22 cellular contexts compared by ENCODE assay signal in the genomic region with DNA sequence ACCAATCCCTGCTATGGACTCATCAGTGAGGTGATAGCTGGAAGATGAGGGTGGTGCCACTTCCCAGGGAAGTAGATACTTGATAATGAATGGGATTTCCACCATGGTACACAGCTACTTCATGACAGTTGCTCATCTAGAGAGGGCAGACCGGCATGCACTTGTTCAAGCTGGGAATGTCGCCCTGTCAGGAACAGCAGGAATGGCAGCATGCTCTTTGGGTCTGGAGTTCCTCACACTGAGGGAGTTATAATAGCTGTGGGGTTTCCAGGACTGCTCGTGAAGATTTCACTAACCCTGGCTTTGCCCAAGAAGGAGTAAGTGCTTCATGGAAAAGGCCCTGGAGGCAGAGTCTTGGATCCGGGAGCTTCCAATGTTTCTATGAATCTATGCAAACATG.
DNase-seq lines count a peak whose midpoint lies in the region; ATAC-seq and TF ChIP-seq lines count a peak whose summit lies in the region.
"Had no signal": no experiment of that assay in that cellular context is flagged by ENCODE, and none has a peak within 500 bp of the region (broad histone marks: within the 10 kb centered on the region; RNA-seq: fewer than 3 reads in every experiment).

No MANE protein-coding gene starts in this region.

- H4K91ac ChIP-seq in mesenchymal stem cell (ENCODE audit: low read length), result no peak overlapping the region

- TF ChIP-seq POLR2A in transverse colon (IDR thresholded peaks at IDR 0.05), result no peak

- H3K4ac ChIP-seq in mesenchymal stem cell (ENCODE audit: low read depth in 1 of 2, low read length in 2 of 2), result no peak overlapping the region

- intact Hi-C loops in left ventricle myocardium inferior (cut with micrococcal nuclease), result no loop called here
- intact Hi-C loops in left ventricle myocardium superior (cut with micrococcal nuclease), result no loop called here
- intact Hi-C loops in transverse colon (cut with DNase I; ENCODE audit: low total_unique reads), result no loop called here

- DNase-seq in left ventricle myocardium inferior, result no peak
- no peak for DNase-seq in left ventricle myocardium superior
- no peak for DNase-seq in mesenchymal stem cell
- DNase-seq in transverse colon, result no peak
- DNase-seq in NCI-H2081 treated with DMSO at 0.1 percent for 48 hours (lab: John Stamatoyannopoulos, UW), result no peak
- DNase-seq in activated CD4-positive, alpha-beta memory T cell treated with anti-CD3 and anti-CD28 coated beads, Interleukin-2, amount 10 ng/mL, durations not matched to agents 7 days and 5 days, result no peak
- DNase-seq in KBM-7, result no peak
- DNase-seq: Calu3, DMS153, DND-41, IMR-90, MM.1S, NCI-H1048, NCI-H1417, NCI-H1694, NCI-H2029 treated with DMSO at 0.1 percent for 48 hours, NCI-H2227 treated with DMSO at 0.1 percent for 48 hours, NCI-H69, SHP77 treated with DMSO at 0.1 percent for 48 hours had no signal

- H3K4me1 Mint-ChIP-seq in activated CD4-positive, alpha-beta memory T cell treated with anti-CD3 and anti-CD28 coated beads, Interleukin-2, amount 10 ng/mL, durations not matched to agents 7 days and 5 days, result no peaks in the 10 kb centered on the region

- in situ Hi-C loops in transverse colon (cut with MboI; ENCODE audit: low pct_ligation_motif_present in 1 of 4, low pct_unique_long_range_greater_than_20kb in 1 of 4, low sequenced_read_pairs in 3 of 4) (no loop called here), KBM-7 (cut with MboI; ENCODE audit: low pct_unique_long_range_greater_than_20kb, low sequenced_read_pairs) (no loop called here)

- H3K4me1 ChIP-seq in left ventricle myocardium inferior (peaks cover 54% of the 10 kb centered on the region), mesenchymal stem cell (ENCODE audit: control insufficient read depth, insufficient read depth, low read depth, low read length) (no peaks in the 10 kb centered on the region), transverse colon (no peaks in the 10 kb centered on the region)

- no peak overlapping the region for H2AFZ ChIP-seq in mesenchymal stem cell (ENCODE audit: low read depth, low read length)

- no peak overlapping the region for H3K23ac ChIP-seq in mesenchymal stem cell (ENCODE audit: low read length in 2 of 2)

- no peak overlapping the region for H2BK15ac ChIP-seq in mesenchymal stem cell (ENCODE audit: low read depth, poor library complexity, severe bottlenecking)

- CTCF ChIA-PET in activated CD4-positive, alpha-beta memory T cell treated with anti-CD3 and anti-CD28 coated beads, Interleukin-2, amount 10 ng/mL, durations not matched to agents 7 days and 5 days (lab: Charles Lee), result no interaction called here

- H3K4me3 ChIP-seq in left ventricle myocardium inferior (no peak overlapping the region), mesenchymal stem cell (ENCODE audit: insufficient read depth in 1 of 2, low read depth in 1 of 2, low read length in 2 of 2) (no peak overlapping the region), skin epidermis (no peak overlapping the region), transverse colon (no peak overlapping the region)

- no peaks in the 10 kb centered on the region for H3K36me3 Mint-ChIP-seq in activated CD4-positive, alpha-beta memory T cell treated with anti-CD3 and anti-CD28 coated beads, Interleukin-2, amount 10 ng/mL, durations not matched to agents 7 days and 5 days (ENCODE audit: low read depth)

- ATAC-seq in left ventricle myocardium superior, result no peak
- ATAC-seq: HCT116 had no signal

- WGBS in mesenchymal stem cell, result 95% methylated on average over 4 of the region's 4 CpGs
- WGBS in transverse colon (ENCODE audit: low coverage in 1 of 2), 2 donors, result 83% methylated on average over 4 of the region's 4 CpGs; no CpG with 5 or more reads in 1 of the 2 donors

- H3K14ac ChIP-seq in mesenchymal stem cell (ENCODE audit: low read length in 2 of 2), result no peak overlapping the region

- no peak overlapping the region for H3K4me2 ChIP-seq in mesenchymal stem cell (ENCODE audit: low read length, poor library complexity, severe bottlenecking)
- H3K4me2 ChIP-seq: KMS-11 had no signal

- no peak overlapping the region for H3K4me3 Mint-ChIP-seq in activated CD4-positive, alpha-beta memory T cell treated with anti-CD3 and anti-CD28 coated beads, Interleukin-2, amount 10 ng/mL, durations not matched to agents 7 days and 5 days

- H3K27ac Mint-ChIP-seq in activated CD4-positive, alpha-beta memory T cell treated with anti-CD3 and anti-CD28 coated beads, Interleukin-2, amount 10 ng/mL, durations not matched to agents 7 days and 5 days, result no peak overlapping the region

- H2BK120ac ChIP-seq in mesenchymal stem cell (ENCODE audit: low read depth, low read length), result no peak overlapping the region

- H2BK12ac ChIP-seq in mesenchymal stem cell (ENCODE audit: low read length in 2 of 2), result no peak overlapping the region

- H3K79me1 ChIP-seq in mesenchymal stem cell (replicated peaks; ENCODE audit: low read length, poor library complexity, severe bottlenecking), result no peaks in the 10 kb centered on the region

- no peak for TF ChIP-seq CTCF in left ventricle myocardium inferior (IDR thresholded peaks at IDR 0.05; ENCODE audit: borderline replicate concordance)
- no peak for TF ChIP-seq CTCF in transverse colon (IDR thresholded peaks at IDR 0.05)

- peak overlapping the region; percentile 82 for H3K27ac ChIP-seq in left ventricle myocardium inferior (replicated peaks)
- no peak overlapping the region for H3K27ac ChIP-seq in mesenchymal stem cell (ENCODE audit: low read length, poor library complexity, severe bottlenecking)
- H3K27ac ChIP-seq in skin epidermis, result peak overlapping the region in 15 of 21 experiments; percentile 6 to 84 (median 65)
- H3K27ac ChIP-seq in transverse colon, result peak overlapping the region; percentile 2 to 16 (median 4)
- H3K27ac ChIP-seq: KMS-11 had no signal

- no peaks in the 10 kb centered on the region for H3K36me3 ChIP-seq in left ventricle myocardium inferior
- no peaks in the 10 kb centered on the region for H3K36me3 ChIP-seq in mesenchymal stem cell (ENCODE audit: control insufficient read depth in 1 of 2, insufficient read depth in 2 of 2, low read depth in 1 of 2, low read length in 2 of 2)
- no peaks in the 10 kb centered on the region for H3K36me3 ChIP-seq in transverse colon

- no peak overlapping the region for H3K9ac ChIP-seq in mesenchymal stem cell (ENCODE audit: low read length)
- H3K9ac ChIP-seq: KMS-11 had no signal

- H3K9me3 ChIP-seq in left ventricle myocardium inferior (replicated peaks) (no peaks in the 10 kb centered on the region), mesenchymal stem cell (ENCODE audit: control insufficient read depth, low read length) (no peaks in the 10 kb centered on the region), transverse colon (no peaks in the 10 kb centered on the region)

- H2BK5ac ChIP-seq in mesenchymal stem cell (ENCODE audit: low read depth, low read length, poor library complexity, severe bottlenecking), result no peak overlapping the region

- no peaks in the 10 kb centered on the region for H3K27me3 ChIP-seq in left ventricle myocardium inferior (ENCODE audit: low read depth)
- H3K27me3 ChIP-seq in mesenchymal stem cell (ENCODE audit: control insufficient read depth in 1 of 2, insufficient read depth in 1 of 2, low read length in 2 of 2), result peaks cover 0 to 23% of the 10 kb centered on the region in 2 experiments
- no peaks in the 10 kb centered on the region for H3K27me3 ChIP-seq in transverse colon

- H3K27me3 Mint-ChIP-seq in activated CD4-positive, alpha-beta memory T cell treated with anti-CD3 and anti-CD28 coated beads, Interleukin-2, amount 10 ng/mL, durations not matched to agents 7 days and 5 days, result peaks cover 2% of the 10 kb centered on the region

- no peak for TF ChIP-seq EP300 in transverse colon (IDR thresholded peaks at IDR 0.05; ENCODE audit: low read depth)

- POLR2A ChIA-PET in activated CD4-positive, alpha-beta memory T cell treated with anti-CD3 and anti-CD28 coated beads, Interleukin-2, amount 10 ng/mL, durations not matched to agents 7 days and 5 days (lab: Charles Lee), result no interaction called here

- H4K8ac ChIP-seq in mesenchymal stem cell (ENCODE audit: low read length), result peak overlapping the region; percentile 58

- no peak overlapping the region for H3K18ac ChIP-seq in mesenchymal stem cell (ENCODE audit: low read depth in 1 of 2, low read length in 2 of 2)

- H2AK5ac ChIP-seq in mesenchymal stem cell (ENCODE audit: low read length, severe bottlenecking), result no peak overlapping the region

- H3K9me3 Mint-ChIP-seq in activated CD4-positive, alpha-beta memory T cell treated with anti-CD3 and anti-CD28 coated beads, Interleukin-2, amount 10 ng/mL, durations not matched to agents 7 days and 5 days, result no peaks in the 10 kb centered on the region
